Comparison of ENCODE assay signal across 6 cellular contexts in genomic region chr17:81223758-81224122, GRCh38. TPM values are rescaled to one million over a fixed set of nuclear protein-coding genes. Genes with fewer than 3 reads are reported as not detected.
DNase-seq lines count a peak whose midpoint lies in the region; ATAC-seq and TF ChIP-seq lines count a peak whose summit lies in the region.

No MANE protein-coding gene starts in this region.

- H3K27me3 ChIP-seq in HCT116 (ENCODE audit: insufficient read depth, low read length), result no peaks in the 10 kb centered on the region

- ATAC-seq in HCT116 (no peak), HG02885 (IDR thresholded peaks at IDR 0.05; ENCODE audit: poor library complexity, unreplicated experiment) (no peak), HG03196 (IDR thresholded peaks at IDR 0.05; ENCODE audit: unreplicated experiment) (no peak)
- no peak for ATAC-seq in naive thymus-derived CD8-positive, alpha-beta T cell

- H4K20me1 ChIP-seq in HCT116 (ENCODE audit: insufficient read depth), result no peaks in the 10 kb centered on the region

- H3K4me2 ChIP-seq in HCT116 (ENCODE audit: low read length), result peak overlapping the region; percentile 58

- H3K4me3 ChIP-seq in HCT116 (replicated peaks in 1 of 2; ENCODE audit: low read depth in 1 of 2, low read length in 2 of 2), result no peak overlapping the region

- TF ChIP-seq POLR2A in HCT116 (IDR thresholded peaks at IDR 0.05; ENCODE audit: borderline replicate concordance, extremely low read depth, insufficient read depth, insufficient read length), result no peak

- BruUV-seq in HCT116 (replicated peaks; lab: Mats Ljungman, UMichigan), result no TSS peak

- peaks cover 20 to 29% of the 10 kb centered on the region in 2 experiments for H3K4me1 ChIP-seq in HCT116 (ENCODE audit: control insufficient read depth in 1 of 2, insufficient read depth in 2 of 2, low read length in 2 of 2)

- H3K27ac ChIP-seq in HCT116 (ENCODE audit: low read depth, low read length), result peak overlapping the region; percentile 61; the same call in 1 of the 2 replicates
- H3K27ac ChIP-seq in VCaP, result peak overlapping the region; percentile 78

- CTCF ChIA-PET in HCT116 (lab: Charles Lee), result no interaction called here

- intact Hi-C loops in HCT116 (cut with micrococcal nuclease), result loop anchor here (1.0 to 10.0 kb wide), 2 partner anchors 16 to 239 kb away; partner anchors contain the start of genes NDUFAF8 and TEPSIN

- H3K27ac Mint-ChIP-seq in naive thymus-derived CD8-positive, alpha-beta T cell, result peak overlapping the region in 8 of 10 donors; percentile 10 to 91 (median 76)

- no peaks in the 10 kb centered on the region for H3K27me3 Mint-ChIP-seq in naive thymus-derived CD8-positive, alpha-beta T cell

- RAD21 ChIA-PET in HCT116 (lab: Charles Lee; ENCODE audit: low non-redundant PET in 1 of 2, low total read pairs in 2 of 2, uncharacterized antibody in 2 of 2, unreplicated experiment in 2 of 2), result no interaction called here

- peaks cover 15% of the 10 kb centered on the region; the same call in 1 of the 2 replicates for H3K79me2 ChIP-seq in HCT116 (ENCODE audit: insufficient read depth, low read length)

- H3K36me3 ChIP-seq in HCT116 (ENCODE audit: control insufficient read depth in 1 of 2, insufficient read depth in 2 of 2, low read length in 2 of 2), result peaks cover 0 to 8% of the 10 kb centered on the region in 2 experiments; a peak in 2 of 4 replicates

- H3K4me3 Mint-ChIP-seq in naive thymus-derived CD8-positive, alpha-beta T cell, result peak overlapping the region; percentile 75 to 92 (median 83)

- DNase-seq in HCT116 (ENCODE audit: low read depth, low spot score) (no peak), NCI-H2081 treated with DMSO at 0.1 percent for 48 hours (lab: John Stamatoyannopoulos, UW) (no peak)
- DNase-seq in naive thymus-derived CD8-positive, alpha-beta T cell, result peak in 1 of 10 donors; percentile 16

- peak overlapping the region; percentile 63 for H2AFZ ChIP-seq in HCT116 (ENCODE audit: low read depth, low read length, poor library complexity, severe bottlenecking)

- TF ChIP-seq RAD21 in HCT116 (IDR thresholded peaks at IDR 0.05; ENCODE audit: low read depth), result no peak

- H3K9me3 ChIP-seq in HCT116 (ENCODE audit: control insufficient read depth in 1 of 2, insufficient read depth in 1 of 2, low read depth in 1 of 2, low read length in 2 of 2), result 0 out of 4 replicates have a peak, but pooled peaks cover 0 to 4% of the 10 kb centered on the region in 2 experiments

- TF ChIP-seq CTCF in HCT116 (IDR thresholded peaks at IDR 0.05 in 2 of 3, conservative IDR thresholded peaks at IDR 0.05 in 1 of 3; ENCODE audit: borderline replicate concordance in 1 of 3, insufficient read depth in 1 of 3, low read depth in 2 of 3, low read length in 2 of 3) (no peak), VCaP (conservative IDR thresholded peaks at IDR 0.05) (no peak)

- POLR2A ChIA-PET in HCT116 (lab: Charles Lee), result no interaction called here
- POLR2A ChIA-PET in naive thymus-derived CD8-positive, alpha-beta T cell (lab: Charles Lee), result no interaction called here

- no peaks in the 10 kb centered on the region for H3K9me2 ChIP-seq in HCT116 (ENCODE audit: insufficient read depth)

- H3K36me3 Mint-ChIP-seq in naive thymus-derived CD8-positive, alpha-beta T cell, result peaks cover 0 to 2% (median 0%) of the 10 kb centered on the region in 3 donors

- H3K9ac ChIP-seq in HCT116 (ENCODE audit: low read length), result peak overlapping the region; percentile 49

- peaks cover 11 to 28% (median 19%) of the 10 kb centered on the region in 4 donors for H3K4me1 Mint-ChIP-seq in naive thymus-derived CD8-positive, alpha-beta T cell

- H3K9me3 Mint-ChIP-seq in naive thymus-derived CD8-positive, alpha-beta T cell, result no peaks in the 10 kb centered on the region

TF ChIP-seq in HCT116, 20 proteins besides CTCF, POLR2A, EP300 and RAD21 (continues in another document):
- no peak for TF ChIP-seq ATF3 (IDR thresholded peaks at IDR 0.05)
- no peak for TF ChIP-seq REST (IDR thresholded peaks at IDR 0.05; ENCODE audit: low read depth)
- TF ChIP-seq TCF7L2 (IDR thresholded peaks at IDR 0.05; ENCODE audit: borderline replicate concordance, extremely low read depth, insufficient read depth, insufficient read length), result no peak
- TF ChIP-seq EZH2phosphoT487 (IDR thresholded peaks at IDR 0.05; ENCODE audit: borderline replicate concordance), result no peak
- TF ChIP-seq SP1 (IDR thresholded peaks at IDR 0.05; ENCODE audit: low read depth), result no peak
- no peak for TF ChIP-seq SRF (IDR thresholded peaks at IDR 0.05; ENCODE audit: low read depth)
- TF ChIP-seq CEBPB (IDR thresholded peaks at IDR 0.05; ENCODE audit: low read depth), result no peak
- TF ChIP-seq JUND (IDR thresholded peaks at IDR 0.05), result no peak
- TF ChIP-seq, protein P1, sequence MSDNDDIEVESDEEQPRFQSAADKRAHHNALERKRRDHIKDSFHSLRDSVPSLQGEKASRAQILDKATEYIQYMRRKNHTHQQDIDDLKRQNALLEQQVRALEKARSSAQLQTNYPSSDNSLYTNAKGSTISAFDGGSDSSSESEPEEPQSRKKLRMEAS (IDR thresholded peaks at IDR 0.05), result no peak
- no peak for TF ChIP-seq SIN3A (IDR thresholded peaks at IDR 0.05; ENCODE audit: low read depth)
- TF ChIP-seq YY1 (IDR thresholded peaks at IDR 0.05; ENCODE audit: extremely low read depth, insufficient replicate concordance, low read depth, low read length), result no peak
- TF ChIP-seq ZBTB33 (IDR thresholded peaks at IDR 0.05; ENCODE audit: extremely low read depth, insufficient replicate concordance, low read length), result no peak
- no peak for TF ChIP-seq ZNF274 (IDR thresholded peaks at IDR 0.05; ENCODE audit: low read depth, low read length)
- no peak for TF ChIP-seq ELF1 (IDR thresholded peaks at IDR 0.05; ENCODE audit: borderline replicate concordance, low read depth)
- TF ChIP-seq POLR2AphosphoS5 (IDR thresholded peaks at IDR 0.05; ENCODE audit: low read depth, low read length), result no peak

RNA-seq across cellular contexts. Expression of gene CEP131, which starts 1.0 kb away (rescaled TPM):
- total RNA-seq in HCT116 (2021; ENCODE audit: unreplicated experiment), result 30.2 TPM
- polyA plus RNA-seq in HCT116 (2012), result 28.5 and 28.9 TPM in 2 replicates
- total RNA-seq in naive thymus-derived CD8-positive, alpha-beta T cell, result 10 to 100 TPM; 10.3 to 12.0 TPM
- 1 to 10 TPM; 1.1 to 4.4 (median 4.2) TPM for polyA plus RNA-seq in naive thymus-derived CD8-positive, alpha-beta T cell

RNA-seq across cellular contexts. Expression of gene TEPSIN, which starts 15.1 kb away (rescaled TPM):
- 50.6 TPM for total RNA-seq in HCT116 (2021; ENCODE audit: unreplicated experiment)
- polyA plus RNA-seq in HCT116 (2012), result 24.0 and 26.4 TPM in 2 replicates
- total RNA-seq in naive thymus-derived CD8-positive, alpha-beta T cell, result 100 to 1,000 TPM; 122 to 136 TPM
- 1 to 10 TPM; 2.7 to 2.8 (median 2.8) TPM for polyA plus RNA-seq in naive thymus-derived CD8-positive, alpha-beta T cell

RNA-seq across cellular contexts. Expression of gene NDUFAF8, which starts 15.4 kb away (rescaled TPM):
- total RNA-seq in HCT116 (2021; ENCODE audit: unreplicated experiment), result 102 TPM
- polyA plus RNA-seq in HCT116 (2012), result 193 and 202 TPM in 2 replicates
- total RNA-seq in naive thymus-derived CD8-positive, alpha-beta T cell, result 10 to 100 TPM; 50.8 to 53.3 TPM
- polyA plus RNA-seq in naive thymus-derived CD8-positive, alpha-beta T cell, result 100 to 1,000 TPM in 2 of 3 donors, 10 to 100 TPM in 1; 85.2 to 135 (median 107) TPM

RNA-seq across cellular contexts. Expression of gene AATK, which starts 57.7 kb away (rescaled TPM):
- 4.4 TPM for total RNA-seq in HCT116 (2021; ENCODE audit: unreplicated experiment)
- 3.5 and 3.7 TPM in 2 replicates for polyA plus RNA-seq in HCT116 (2012)
- total RNA-seq in naive thymus-derived CD8-positive, alpha-beta T cell, result under 1 TPM in 1 of 2 experiments, not detected in 1; 0.42 TPM
- not detected for polyA plus RNA-seq in naive thymus-derived CD8-positive, alpha-beta T cell

RNA-seq across cellular contexts. Expression of gene PVALEF, which starts 58.4 kb away (rescaled TPM):
- not detected for total RNA-seq in HCT116 (2021; ENCODE audit: unreplicated experiment)
- polyA plus RNA-seq in HCT116 (2012), result 0.04 TPM in 1 of 2 replicates, not detected in the other
- total RNA-seq in naive thymus-derived CD8-positive, alpha-beta T cell, result not detected
- polyA plus RNA-seq in naive thymus-derived CD8-positive, alpha-beta T cell, result not detected
